Comparison of ENCODE assay signal across 12 cellular contexts in the genomic region with DNA sequence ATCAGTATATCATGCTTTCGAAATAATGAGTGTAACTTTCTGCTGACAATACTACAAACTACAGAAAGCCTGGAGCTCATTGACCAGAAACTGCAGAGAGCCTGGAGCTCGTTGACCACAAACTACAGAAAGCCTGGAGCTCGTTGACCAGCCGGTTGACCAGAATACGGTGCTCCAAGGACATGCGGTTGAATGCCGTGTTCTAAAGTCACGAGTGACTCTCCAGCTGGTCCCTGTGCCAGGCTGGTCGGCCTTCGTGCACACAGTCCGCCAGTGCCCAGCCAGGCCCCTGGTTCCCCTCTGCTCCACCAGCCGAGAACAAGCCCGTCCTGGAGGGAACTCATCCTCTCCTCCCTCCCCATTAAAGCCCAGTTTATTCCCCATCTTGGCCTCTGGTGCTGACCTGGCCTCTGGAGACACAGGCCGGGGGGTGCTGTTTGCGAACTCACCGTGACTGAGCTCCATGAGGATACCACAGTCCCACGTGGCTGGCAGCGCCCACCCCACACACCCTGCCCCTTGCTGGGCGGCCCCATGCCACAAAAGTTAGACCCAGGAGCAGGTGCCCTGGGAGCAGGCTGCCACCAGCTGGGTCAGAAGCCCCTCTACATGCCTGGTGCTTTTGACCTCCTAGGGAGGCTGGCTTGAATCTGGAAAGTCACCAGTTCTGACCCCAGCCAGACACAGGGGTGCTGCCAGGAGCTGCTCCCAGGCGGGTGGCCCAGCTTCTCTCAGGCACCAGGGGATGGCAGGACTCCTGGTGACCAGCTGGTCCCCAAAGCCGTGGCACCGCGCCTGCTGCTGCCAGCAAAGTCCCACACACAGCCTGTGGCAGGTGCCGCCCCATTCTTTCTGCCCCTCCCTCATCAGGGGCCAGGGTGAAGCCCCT. TPM values are rescaled to one million over a fixed set of nuclear protein-coding genes. Genes with fewer than 3 reads are reported as not detected.
DNase-seq lines count a peak whose midpoint lies in the region; ATAC-seq and TF ChIP-seq lines count a peak whose summit lies in the region.
"Had no signal": no experiment of that assay in that cellular context is flagged by ENCODE, and none has a peak within 500 bp of the region (broad histone marks: within the 10 kb centered on the region; RNA-seq: fewer than 3 reads in every experiment).

No MANE protein-coding gene starts in this region.

- DNase-seq in Calu3 (no peak), fibroblast of peridontal ligament (ENCODE audit: extremely low read depth) (peak; percentile 42), osteocyte (ENCODE audit: extremely low spot score, unreplicated experiment) (no peak), 8988T (no peak), NCI-H2196 (lab: John Stamatoyannopoulos, UW; ENCODE audit: unreplicated experiment) (no peak), RKO (ENCODE audit: low spot score) (no peak)
- DNase-seq: activated CD8-positive, alpha-beta memory T cell treated with anti-CD3 and anti-CD28 coated beads, Interleukin-2, amount 50 U/mL, for 4 hours; CD4-positive, CD25-positive, alpha-beta regulatory T cell; MM.1S; NCI-H345 had no signal

- H3K4me1 Mint-ChIP-seq in Calu3 (ENCODE audit: low read depth, unreplicated experiment) = peaks cover 6% of the 10 kb centered on the region
- peaks cover 7 to 23% (median 15%) of the 10 kb centered on the region in 3 donors for H3K4me1 Mint-ChIP-seq in IgD-negative memory B cell
- peaks cover 16% of the 10 kb centered on the region for H3K4me1 Mint-ChIP-seq in osteocyte (ENCODE audit: unreplicated experiment)

- CTCF ChIA-PET in Calu3 (lab: Charles Lee) = interaction anchor here (0.9 kb wide), 1 partner anchor 103 kb away, joined by 3 read pairs; no protein-coding TSS in a partner anchor

- H3K9me3 Mint-ChIP-seq in Calu3 (ENCODE audit: low read depth, unreplicated experiment) = no peaks in the 10 kb centered on the region
- no peaks in the 10 kb centered on the region for H3K9me3 Mint-ChIP-seq in IgD-negative memory B cell
- no peaks in the 10 kb centered on the region for H3K9me3 Mint-ChIP-seq in osteocyte (ENCODE audit: unreplicated experiment)
- H3K9me3 Mint-ChIP-seq: CD4-positive, CD25-positive, alpha-beta regulatory T cell had no signal

- TSS peak; percentile 42 for BruUV-seq in Calu3 (replicated peaks; lab: Mats Ljungman, UMichigan)

- H3K27ac Mint-ChIP-seq in Calu3 (ENCODE audit: unreplicated experiment) = peak overlapping the region; percentile 45
- peak overlapping the region in 2 of 3 donors; percentile 19 to 42 for H3K27ac Mint-ChIP-seq in IgD-negative memory B cell
- H3K27ac Mint-ChIP-seq in osteocyte (ENCODE audit: unreplicated experiment) = peak overlapping the region; percentile 14
- H3K27ac Mint-ChIP-seq: CD4-positive, CD25-positive, alpha-beta regulatory T cell had no signal

- ATAC-seq in GM18867 (IDR thresholded peaks at IDR 0.05; ENCODE audit: unreplicated experiment) = no peak

- intact Hi-C loops in Calu3 (cut with micrococcal nuclease; ENCODE audit: unreplicated experiment) = no loop called here

- peaks cover 47% of the 10 kb centered on the region for H3K36me3 Mint-ChIP-seq in Calu3 (ENCODE audit: insufficient read depth, unreplicated experiment)
- peaks cover 2% of the 10 kb centered on the region for H3K36me3 Mint-ChIP-seq in IgD-negative memory B cell
- peaks cover 5% of the 10 kb centered on the region for H3K36me3 Mint-ChIP-seq in osteocyte (ENCODE audit: unreplicated experiment)

- peaks cover 32% of the 10 kb centered on the region for H3K27me3 Mint-ChIP-seq in Calu3 (ENCODE audit: unreplicated experiment)
- H3K27me3 Mint-ChIP-seq in IgD-negative memory B cell = no peaks in the 10 kb centered on the region
- no peaks in the 10 kb centered on the region for H3K27me3 Mint-ChIP-seq in osteocyte (ENCODE audit: unreplicated experiment)
- H3K27me3 Mint-ChIP-seq: CD4-positive, CD25-positive, alpha-beta regulatory T cell had no signal

- H3K4me3 Mint-ChIP-seq in Calu3 (ENCODE audit: low read depth, unreplicated experiment) (no peak overlapping the region), IgD-negative memory B cell (peak overlapping the region in 1 of 4 donors; percentile 21), osteocyte (ENCODE audit: unreplicated experiment) (no peak overlapping the region)
- H3K4me3 Mint-ChIP-seq: CD4-positive, CD25-positive, alpha-beta regulatory T cell had no signal

- TF ChIP-seq CTCF in Calu3 (IDR thresholded peaks at IDR 0.05; ENCODE audit: unreplicated experiment) (no peak), osteocyte (IDR thresholded peaks at IDR 0.05) (no peak)

RNA-seq across cellular contexts. Expression of gene CDH15, which starts 15.5 kb away (rescaled TPM):
- total RNA-seq in Calu3 (2022) (not detected in 2 replicates), osteocyte (0.13 and 0.35 TPM in 2 replicates)
- not detected for polyA plus RNA-seq in IgD-negative memory B cell
- polyA plus RNA-seq: CD4-positive, CD25-positive, alpha-beta regulatory T cell had no signal

RNA-seq across cellular contexts. Expression of gene SLC22A31, which starts 44.2 kb away (rescaled TPM):
- total RNA-seq in Calu3 (2022) = 0.52 and 2.0 TPM in 2 replicates
- polyA plus RNA-seq in IgD-negative memory B cell = not detected
- not detected in 2 replicates for total RNA-seq in osteocyte
- total RNA-seq: CD4-positive, CD25-positive, alpha-beta regulatory T cell had no signal
